19 cellular contexts compared by ENCODE assay signal in the genomic region with DNA sequence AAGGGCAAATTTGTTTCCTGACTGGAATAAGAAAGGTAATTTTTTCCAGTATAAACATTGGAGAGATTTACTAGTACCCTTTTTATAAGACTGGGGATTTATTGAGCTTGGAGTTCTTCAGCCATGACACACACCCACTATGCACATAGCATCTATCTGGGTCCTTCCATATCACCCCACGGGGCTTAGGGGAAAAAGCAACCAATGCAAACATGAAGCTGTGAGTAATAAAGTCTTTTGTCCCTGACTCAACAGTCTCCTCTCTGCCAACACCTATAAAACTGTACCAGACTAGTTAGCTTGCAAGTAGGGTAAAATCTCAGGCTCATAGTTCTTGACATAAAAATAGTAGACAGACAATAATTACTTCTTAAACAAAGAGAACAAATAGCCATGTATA. TPM values are rescaled to one million over a fixed set of nuclear protein-coding genes. Genes with fewer than 3 reads are reported as not detected.
A peak's percentile ranks its signal among the peaks of the same experiment; 100 is the strongest.
DNase-seq lines count a peak whose midpoint lies in the region; ATAC-seq, FAIRE-seq and TF ChIP-seq lines count a peak whose summit lies in the region.
"Had no signal": no experiment of that assay in that cellular context is flagged by ENCODE, and none has a peak within 500 bp of the region (broad histone marks: within the 10 kb centered on the region; RNA-seq: fewer than 3 reads in every experiment).

No MANE protein-coding gene starts in this region.

- WGBS in SK-N-SH (ENCODE audit: low lambda C conversion rate): 27% methylated on average over 1 of the region's 1 CpG
- 70 to 89% methylated on average over 1 of the region's 1 CpG for WGBS in upper lobe of left lung, 2 donors

- H3K9ac ChIP-seq in SK-N-SH: no peak overlapping the region
- H3K9ac ChIP-seq: neural progenitor cell had no signal

- no peak for TF ChIP-seq CTCF in SK-N-SH (IDR thresholded peaks at IDR 0.05)
- no peak for TF ChIP-seq CTCF in RWPE2 (IDR thresholded peaks at IDR 0.05; ENCODE audit: poor library complexity, severe bottlenecking)
- no peak for TF ChIP-seq CTCF in fibroblast of the aortic adventitia (IDR thresholded peaks at IDR 0.05; ENCODE audit: insufficient read depth, low read length)
- no peak for TF ChIP-seq CTCF in upper lobe of left lung (IDR thresholded peaks at IDR 0.05)

- no peak overlapping the region for H2AFZ ChIP-seq in SK-N-SH (ENCODE audit: low read depth)
- H2AFZ ChIP-seq: neural progenitor cell had no signal

- H3K27me3 ChIP-seq in SK-N-SH (ENCODE audit: insufficient read depth) (no peaks in the 10 kb centered on the region), RWPE2 (ENCODE audit: insufficient read depth, poor library complexity, severe bottlenecking) (no peaks in the 10 kb centered on the region), upper lobe of left lung (no peaks in the 10 kb centered on the region)
- H3K27me3 ChIP-seq: neural progenitor cell had no signal

- H3K4me1 ChIP-seq in SK-N-SH (ENCODE audit: control insufficient read depth in 1 of 2, insufficient read depth in 2 of 2, low read depth in 1 of 2, low read length in 1 of 2): peaks cover 0 to 8% of the 10 kb centered on the region in 2 experiments; a peak in 2 of 4 replicates
- H3K4me1 ChIP-seq in RWPE2 (ENCODE audit: insufficient read depth, poor library complexity, severe bottlenecking): peaks cover 31% of the 10 kb centered on the region
- no peaks in the 10 kb centered on the region for H3K4me1 ChIP-seq in upper lobe of left lung
- H3K4me1 ChIP-seq: neural progenitor cell had no signal

- no peak for ATAC-seq in SK-N-SH treated with all-trans-retinoic acid at 6 μM for 48 hours
- peak; percentile 86 for ATAC-seq in RWPE2 (ENCODE audit: low read depth)
- ATAC-seq in upper lobe of left lung (ENCODE audit: low FRiP score in 2 of 2): no peak

- TF ChIP-seq EP300 in SK-N-SH (IDR thresholded peaks at IDR 0.05; ENCODE audit: borderline replicate concordance in 1 of 2, low read depth in 1 of 2, low read length in 1 of 2): no peak
- TF ChIP-seq EP300 in upper lobe of left lung (IDR thresholded peaks at IDR 0.05): no peak

- H3F3A ChIP-seq in SK-N-SH (replicated peaks; ENCODE audit: insufficient read depth): peaks cover 18% of the 10 kb centered on the region

- no peak overlapping the region for H3K4me2 ChIP-seq in SK-N-SH
- H3K4me2 ChIP-seq: neural progenitor cell had no signal

- CTCF ChIA-PET in SK-N-SH (lab: Yijun Ruan, JAX): no interaction called here

- no peak for TF ChIP-seq POLR2A in upper lobe of left lung (IDR thresholded peaks at IDR 0.05)

- H3K27ac ChIP-seq in SK-N-SH (ENCODE audit: low read depth in 2 of 2, low read length in 1 of 2) (peak overlapping the region in 1 of 2 experiments; percentile 73; a peak in 1 of 4 replicates), RWPE2 (ENCODE audit: poor library complexity, severe bottlenecking) (peak overlapping the region; percentile 43), upper lobe of left lung (no peak overlapping the region)
- H3K27ac ChIP-seq: neural progenitor cell had no signal

- H3K9me3 ChIP-seq in SK-N-SH (no peaks in the 10 kb centered on the region), RWPE2 (ENCODE audit: severe bottlenecking) (no peaks in the 10 kb centered on the region), upper lobe of left lung (no peaks in the 10 kb centered on the region)

- no peak for DNase-seq in SK-N-SH
- no peak for DNase-seq in RWPE2 (ENCODE audit: low spot score)
- DNase-seq in fibroblast of the aortic adventitia (ENCODE audit: low read depth): peak; percentile 68
- peak; percentile 25 for DNase-seq in urothelium cell line (ENCODE audit: low spot score)
- DNase-seq in SKM-1 treated with dmso at 0.1 percent for 144 hours (lab: John Stamatoyannopoulos, UW; ENCODE audit: unreplicated experiment): no peak
- no peak for DNase-seq in GDM1 (lab: John Stamatoyannopoulos, UW)
- no peak for DNase-seq in upper lobe of left lung
- DNase-seq: 8988T; activated CD4-positive, alpha-beta T cell treated with anti-CD3 and anti-CD28 coated beads, Interleukin-2, amount 10 ng/mL, durations not matched to agents 24 days and 14 days; activated naive CD8-positive, alpha-beta T cell treated with anti-CD3 and anti-CD28 coated beads, Interleukin-2, amount 10 ng/mL, durations not matched to agents 7 days and 5 days; activated T-cell treated with anti-CD3 and anti-CD28 coated beads, Interleukin-2, amount 50 U/mL, for 1 hour; NCI-H1417; NCI-H446; T-helper 2 cell had no signal

- no peak overlapping the region for H3K4me3 ChIP-seq in SK-N-SH (ENCODE audit: low read depth in 2 of 2, low read length in 1 of 2)
- no peak overlapping the region for H3K4me3 ChIP-seq in RWPE2 (ENCODE audit: severe bottlenecking)
- no peak overlapping the region for H3K4me3 ChIP-seq in fibroblast of the aortic adventitia (ENCODE audit: low read depth, low read length)
- H3K4me3 ChIP-seq in upper lobe of left lung: no peak overlapping the region
- H3K4me3 ChIP-seq: neural progenitor cell, skin epidermis had no signal

- H4K20me1 ChIP-seq in SK-N-SH (ENCODE audit: insufficient read depth): no peaks in the 10 kb centered on the region

- H3K36me3 ChIP-seq in SK-N-SH (replicated peaks in 1 of 2; ENCODE audit: control insufficient read depth in 1 of 2, insufficient read depth in 2 of 2, low read length in 1 of 2) (no peaks in the 10 kb centered on the region), RWPE2 (ENCODE audit: low read depth) (no peaks in the 10 kb centered on the region), upper lobe of left lung (no peaks in the 10 kb centered on the region)
- H3K36me3 ChIP-seq: neural progenitor cell had no signal

- H3K9me2 ChIP-seq in SK-N-SH: no peaks in the 10 kb centered on the region

- no peak for FAIRE-seq in urothelium cell line (lab: Jason Lieb, UNC)
- FAIRE-seq: colon had no signal

- POLR2A ChIA-PET in SK-N-SH (lab: Yijun Ruan, JAX): no interaction called here

- no peaks in the 10 kb centered on the region for H3K79me2 ChIP-seq in SK-N-SH (ENCODE audit: insufficient read depth)

- no peak for TF ChIP-seq RAD21 in SK-N-SH (IDR thresholded peaks at IDR 0.05; ENCODE audit: low read length)

TF ChIP-seq in SK-N-SH, 30 proteins besides CTCF, POLR2A, EP300 and RAD21 (continues in another document):
- TF ChIP-seq, protein P1, sequence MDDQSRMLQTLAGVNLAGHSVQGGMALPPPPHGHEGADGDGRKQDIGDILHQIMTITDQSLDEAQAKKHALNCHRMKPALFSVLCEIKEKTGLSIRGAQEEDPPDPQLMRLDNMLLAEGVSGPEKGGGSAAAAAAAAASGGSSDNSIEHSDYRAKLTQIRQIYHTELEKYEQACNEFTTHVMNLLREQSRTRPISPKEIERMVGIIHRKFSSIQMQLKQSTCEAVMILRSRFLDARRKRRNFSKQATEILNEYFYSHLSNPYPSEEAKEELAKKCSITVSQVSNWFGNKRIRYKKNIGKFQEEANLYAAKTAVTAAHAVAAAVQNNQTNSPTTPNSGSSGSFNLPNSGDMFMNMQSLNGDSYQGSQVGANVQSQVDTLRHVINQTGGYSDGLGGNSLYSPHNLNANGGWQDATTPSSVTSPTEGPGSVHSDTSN (IDR thresholded peaks at IDR 0.05): no peak
- TF ChIP-seq FOSL2 (IDR thresholded peaks at IDR 0.05; ENCODE audit: borderline replicate concordance, low read depth) (0 out of 2 replicates have a peak, but pooled peaks have one; percentile 26), FOXM1 (IDR thresholded peaks at IDR 0.05; ENCODE audit: low read depth) (no peak), RFX5 (IDR thresholded peaks at IDR 0.05; ENCODE audit: low read length) (no peak), NFIC (IDR thresholded peaks at IDR 0.05; ENCODE audit: borderline replicate concordance) (0 out of 2 replicates have a peak, but pooled peaks have one; percentile 13), RCOR1 (IDR thresholded peaks at IDR 0.05; ENCODE audit: low read length) (no peak)
- TF ChIP-seq, protein P2, sequence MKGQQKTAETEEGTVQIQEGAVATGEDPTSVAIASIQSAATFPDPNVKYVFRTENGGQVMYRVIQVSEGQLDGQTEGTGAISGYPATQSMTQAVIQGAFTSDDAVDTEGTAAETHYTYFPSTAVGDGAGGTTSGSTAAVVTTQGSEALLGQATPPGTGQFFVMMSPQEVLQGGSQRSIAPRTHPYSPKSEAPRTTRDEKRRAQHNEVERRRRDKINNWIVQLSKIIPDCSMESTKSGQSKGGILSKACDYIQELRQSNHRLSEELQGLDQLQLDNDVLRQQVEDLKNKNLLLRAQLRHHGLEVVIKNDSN (IDR thresholded peaks at IDR 0.05; ENCODE audit: borderline replicate concordance, low read depth): no peak

TF ChIP-seq in SK-N-SH treated with all-trans-retinoic acid at 6 μM for 48 hours, 23 proteins besides CTCF, POLR2A, EP300 and RAD21:
- no peak for TF ChIP-seq TOX (CRISPR knock-in tag; IDR thresholded peaks at IDR 0.05; ENCODE audit: borderline replicate concordance)
- TF ChIP-seq, protein P3, sequence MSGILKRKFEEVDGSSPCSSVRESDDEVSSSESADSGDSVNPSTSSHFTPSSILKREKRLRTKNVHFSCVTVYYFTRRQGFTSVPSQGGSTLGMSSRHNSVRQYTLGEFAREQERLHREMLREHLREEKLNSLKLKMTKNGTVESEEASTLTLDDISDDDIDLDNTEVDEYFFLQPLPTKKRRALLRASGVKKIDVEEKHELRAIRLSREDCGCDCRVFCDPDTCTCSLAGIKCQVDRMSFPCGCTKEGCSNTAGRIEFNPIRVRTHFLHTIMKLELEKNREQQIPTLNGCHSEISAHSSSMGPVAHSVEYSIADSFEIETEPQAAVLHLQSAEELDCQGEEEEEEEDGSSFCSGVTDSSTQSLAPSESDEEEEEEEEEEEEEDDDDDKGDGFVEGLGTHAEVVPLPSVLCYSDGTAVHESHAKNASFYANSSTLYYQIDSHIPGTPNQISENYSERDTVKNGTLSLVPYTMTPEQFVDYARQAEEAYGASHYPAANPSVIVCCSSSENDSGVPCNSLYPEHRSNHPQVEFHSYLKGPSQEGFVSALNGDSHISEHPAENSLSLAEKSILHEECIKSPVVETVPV (CRISPR knock-in tag; IDR thresholded peaks at IDR 0.05): no peak
TF ChIP-seq in SK-N-SH treated with all-trans-retinoic acid at 6 μM for 48 hours: peak in this region for 0.

RNA-seq across cellular contexts. Expression of a gene that starts 23.4 kb away (rescaled TPM):
- 0.07 and 0.19 TPM in 2 replicates for polyA plus RNA-seq in SK-N-SH (2012; rRNA removed)
- polyA plus RNA-seq in SK-N-SH (2012; cell fraction: cytosol; rRNA removed): 0.14 and 0.18 TPM in 2 replicates
- polyA plus RNA-seq in SK-N-SH (2012; cell fraction: nucleus; rRNA removed): 0.20 and 0.42 TPM in 2 replicates
- total RNA-seq in fibroblast of the aortic adventitia (ENCODE audit: low replicate concordance) (29.0 and 29.5 TPM in 2 replicates), upper lobe of left lung (10 to 100 TPM in 3 of 6 donors, 1 to 10 TPM in 3; 3.2 to 35.6 (median 9.2) TPM)
- total RNA-seq: activated CD4-positive, alpha-beta T cell treated with anti-CD3 and anti-CD28 coated beads, Interleukin-2, amount 10 ng/mL, durations not matched to agents 24 days and 14 days; activated naive CD8-positive, alpha-beta T cell treated with anti-CD3 and anti-CD28 coated beads, Interleukin-2, amount 10 ng/mL, durations not matched to agents 7 days and 5 days; OCI-LY7 had no signal

Comparison
In these comparisons a context has a peak if more than half of its experiments do, and no peak if none do; other contexts are left out.
1. DNase-seq: peak in fibroblast of the aortic adventitia (single experiment) and urothelium cell line (single experiment); none in SK-N-SH (single experiment), RWPE2 (single experiment), SKM-1 treated with dmso at 0.1 percent for 144 hours (single experiment), GDM1 (single experiment) and upper lobe of left lung (0 of 2).